2 cellular contexts compared by ENCODE assay signal in genomic region chr13:43021926-43022670, GRCh38.
A peak's percentile ranks its signal among the peaks of the same experiment; 100 is the strongest.
TF ChIP-seq lines count a peak whose summit lies in the region.

No MANE protein-coding gene starts in this region.

TF ChIP-seq in GM23338, 12 proteins besides CTCF, POLR2A, EP300 and RAD21:
- TF ChIP-seq ZNF462 (CRISPR knock-in tag; IDR thresholded peaks at IDR 0.05) (no peak), NANOG (IDR thresholded peaks at IDR 0.05; ENCODE audit: borderline replicate concordance) (no peak), REST (IDR thresholded peaks at IDR 0.05; ENCODE audit: unreplicated experiment) (no peak), EZH2 (IDR thresholded peaks at IDR 0.05; ENCODE audit: low read depth, unreplicated experiment) (no peak), ZNF331 (CRISPR knock-in tag; IDR thresholded peaks at IDR 0.05; ENCODE audit: low read depth) (no peak), STAT1 (IDR thresholded peaks at IDR 0.05; ENCODE audit: unreplicated experiment) (no peak), ZNF114 (CRISPR knock-in tag; IDR thresholded peaks at IDR 0.05) (no peak), EZH2phosphoT487 (IDR thresholded peaks at IDR 0.05; ENCODE audit: unreplicated experiment) (no peak), CREB1 (CRISPR knock-in tag; IDR thresholded peaks at IDR 0.05; ENCODE audit: low read depth) (no peak), JUNB (IDR thresholded peaks at IDR 0.05; ENCODE audit: unreplicated experiment) (no peak), POLR2AphosphoS5 (IDR thresholded peaks at IDR 0.05; ENCODE audit: low read depth) (no peak)
- TF ChIP-seq, protein P1, sequence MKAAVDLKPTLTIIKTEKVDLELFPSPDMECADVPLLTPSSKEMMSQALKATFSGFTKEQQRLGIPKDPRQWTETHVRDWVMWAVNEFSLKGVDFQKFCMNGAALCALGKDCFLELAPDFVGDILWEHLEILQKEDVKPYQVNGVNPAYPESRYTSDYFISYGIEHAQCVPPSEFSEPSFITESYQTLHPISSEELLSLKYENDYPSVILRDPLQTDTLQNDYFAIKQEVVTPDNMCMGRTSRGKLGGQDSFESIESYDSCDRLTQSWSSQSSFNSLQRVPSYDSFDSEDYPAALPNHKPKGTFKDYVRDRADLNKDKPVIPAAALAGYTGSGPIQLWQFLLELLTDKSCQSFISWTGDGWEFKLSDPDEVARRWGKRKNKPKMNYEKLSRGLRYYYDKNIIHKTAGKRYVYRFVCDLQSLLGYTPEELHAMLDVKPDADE (IDR thresholded peaks at IDR 0.05): no peak

TF ChIP-seq in K562, 482 proteins besides CTCF, POLR2A, EP300 and RAD21:
- TF ChIP-seq NFIC (IDR thresholded peaks at IDR 0.05): 0 out of 2 replicates have a peak, but pooled peaks have one; percentile 7
- no peak for TF ChIP-seq THAP12 (CRISPR knock-in tag; IDR thresholded peaks at IDR 0.05)
